ENCODE assay signal across 9 cellular contexts in genomic region chr3:68893600-68894239, GRCh38. TPM values are rescaled to one million over a fixed set of nuclear protein-coding genes. Genes with fewer than 3 reads are reported as not detected.
DNase-seq lines count a peak whose midpoint lies in the region; ATAC-seq and TF ChIP-seq lines count a peak whose summit lies in the region.
"Had no signal": no experiment of that assay in that cellular context is flagged by ENCODE, and none has a peak within 500 bp of the region (broad histone marks: within the 10 kb centered on the region; RNA-seq: fewer than 3 reads in every experiment).

No MANE protein-coding gene starts in this region.

- TF ChIP-seq POLR2A in upper lobe of left lung (IDR thresholded peaks at IDR 0.05): no peak

- H3K9me3 Mint-ChIP-seq in CD14-positive monocyte: no peaks in the 10 kb centered on the region
- H3K9me3 Mint-ChIP-seq in activated naive CD4-positive, alpha-beta T cell treated with anti-CD3 and anti-CD28 coated beads for 36 hours: no peaks in the 10 kb centered on the region
- H3K9me3 Mint-ChIP-seq: IgD-negative memory B cell had no signal

- intact Hi-C loops in CD14-positive monocyte (cut with micrococcal nuclease): no loop called here
- intact Hi-C loops in activated naive CD4-positive, alpha-beta T cell treated with anti-CD3 and anti-CD28 coated beads for 36 hours (cut with micrococcal nuclease): loop anchor here (5.0 kb wide), 2 partner anchors 79 to 1781 kb away; no protein-coding TSS in a partner anchor

- no peaks in the 10 kb centered on the region for H3K36me3 ChIP-seq in HEK293 (ENCODE audit: control insufficient read depth in 2 of 2, insufficient read depth in 1 of 2, low read length in 2 of 2)
- H3K36me3 ChIP-seq in SK-N-SH (replicated peaks in 1 of 2; ENCODE audit: control insufficient read depth in 1 of 2, insufficient read depth in 2 of 2, low read length in 1 of 2): no peaks in the 10 kb centered on the region
- no peaks in the 10 kb centered on the region for H3K36me3 ChIP-seq in upper lobe of left lung

- CTCF ChIA-PET in HEK293 (lab: Yijun Ruan, JAX) (interaction anchor here (0.6 to 1.5 kb wide), 16 partner anchors 14 to 1926 kb away, joined by 3 to 8 read pairs (median 5); no protein-coding TSS in a partner anchor), SK-N-SH (lab: Yijun Ruan, JAX) (interaction anchor here (0.7 to 3.4 kb wide), 29 partner anchors 8 to 1964 kb away, joined by 3 to 18 read pairs (median 5); partner anchors contain the start of gene TAFA4)
- CTCF ChIA-PET in activated naive CD4-positive, alpha-beta T cell treated with anti-CD3 and anti-CD28 coated beads for 36 hours (lab: Charles Lee): interaction anchor here (0.7 to 3.9 kb wide), 11 partner anchors 8 to 1960 kb away, joined by 3 to 19 read pairs (median 4); no protein-coding TSS in a partner anchor

- peaks cover 0 to 5% (median 4%) of the 10 kb centered on the region in 3 donors for H3K27me3 Mint-ChIP-seq in CD14-positive monocyte (ENCODE audit: low read depth in 3 of 3)
- H3K27me3 Mint-ChIP-seq in activated naive CD4-positive, alpha-beta T cell treated with anti-CD3 and anti-CD28 coated beads for 36 hours (ENCODE audit: low read depth): peaks cover 6% of the 10 kb centered on the region

- no peaks in the 10 kb centered on the region for H3K4me1 Mint-ChIP-seq in CD14-positive monocyte
- H3K4me1 Mint-ChIP-seq in activated naive CD4-positive, alpha-beta T cell treated with anti-CD3 and anti-CD28 coated beads for 36 hours (ENCODE audit: low read depth): no peaks in the 10 kb centered on the region
- H3K4me1 Mint-ChIP-seq: IgD-negative memory B cell had no signal

- H4K20me1 ChIP-seq in SK-N-SH (ENCODE audit: insufficient read depth): no peaks in the 10 kb centered on the region

- no peak for DNase-seq in CD14-positive monocyte (ENCODE audit: low spot score)
- peak; percentile 10 for DNase-seq in SK-N-SH
- DNase-seq in globus pallidus (ENCODE audit: low spot score): peak; percentile 35
- DNase-seq in upper lobe of left lung: no peak
- DNase-seq in cerebellar nuclear complex (lab: John Stamatoyannopoulos, UW): no peak
- DNase-seq in activated naive CD4-positive, alpha-beta T cell treated with anti-CD3 and anti-CD28 coated beads for 36 hours: no peak
- no peak for DNase-seq in AG08396 (ENCODE audit: low spot score)

- no peaks in the 10 kb centered on the region for H3K9me2 ChIP-seq in SK-N-SH

- no peak for ATAC-seq in upper lobe of left lung (ENCODE audit: low FRiP score in 2 of 2)

- no peak overlapping the region for H3K4me2 ChIP-seq in SK-N-SH

- H3K9me3 ChIP-seq in HEK293 (ENCODE audit: control insufficient read depth, insufficient read depth, low read depth, low read length) (no peaks in the 10 kb centered on the region), SK-N-SH (no peaks in the 10 kb centered on the region), upper lobe of left lung (no peaks in the 10 kb centered on the region)

- WGBS in SK-N-SH (ENCODE audit: low lambda C conversion rate): 23% methylated on average over 3 of the region's 3 CpGs
- WGBS in upper lobe of left lung, 2 donors: 48 to 49% methylated on average over 3 of the region's 3 CpGs

- H3F3A ChIP-seq in SK-N-SH (replicated peaks; ENCODE audit: insufficient read depth): no peaks in the 10 kb centered on the region

- H3K79me2 ChIP-seq in SK-N-SH (ENCODE audit: insufficient read depth): no peaks in the 10 kb centered on the region

- no peak overlapping the region for H3K4me3 Mint-ChIP-seq in CD14-positive monocyte
- H3K4me3 Mint-ChIP-seq in activated naive CD4-positive, alpha-beta T cell treated with anti-CD3 and anti-CD28 coated beads for 36 hours: no peak overlapping the region
- H3K4me3 Mint-ChIP-seq: IgD-negative memory B cell had no signal

- H3K9ac ChIP-seq in SK-N-SH: no peak overlapping the region

- POLR2A ChIA-PET in HEK293 (lab: Yijun Ruan, JAX) (no interaction called here), SK-N-SH (lab: Yijun Ruan, JAX) (no interaction called here)

- no peaks in the 10 kb centered on the region for H3K27me3 ChIP-seq in SK-N-SH (ENCODE audit: insufficient read depth)
- H3K27me3 ChIP-seq in upper lobe of left lung: no peaks in the 10 kb centered on the region

- no peak overlapping the region for H3K27ac Mint-ChIP-seq in CD14-positive monocyte
- no peak overlapping the region for H3K27ac Mint-ChIP-seq in activated naive CD4-positive, alpha-beta T cell treated with anti-CD3 and anti-CD28 coated beads for 36 hours
- H3K27ac Mint-ChIP-seq: IgD-negative memory B cell had no signal

- H3K27ac ChIP-seq in HEK293 (ENCODE audit: extremely low read depth, low read depth, low read length): no peak overlapping the region
- H3K27ac ChIP-seq in SK-N-SH (ENCODE audit: low read depth in 2 of 2, low read length in 1 of 2): no peak overlapping the region
- no peak overlapping the region for H3K27ac ChIP-seq in upper lobe of left lung

- no peaks in the 10 kb centered on the region for H3K36me3 Mint-ChIP-seq in CD14-positive monocyte
- no peaks in the 10 kb centered on the region for H3K36me3 Mint-ChIP-seq in activated naive CD4-positive, alpha-beta T cell treated with anti-CD3 and anti-CD28 coated beads for 36 hours (ENCODE audit: low read depth)
- H3K36me3 Mint-ChIP-seq: IgD-negative memory B cell had no signal

- TF ChIP-seq RAD21 in SK-N-SH (IDR thresholded peaks at IDR 0.05; ENCODE audit: low read length): peak; percentile 68

- H3K4me1 ChIP-seq in HEK293 (ENCODE audit: control insufficient read depth, insufficient read depth, low read length) (no peaks in the 10 kb centered on the region), SK-N-SH (ENCODE audit: control insufficient read depth in 1 of 2, insufficient read depth in 2 of 2, low read depth in 1 of 2, low read length in 1 of 2) (no peaks in the 10 kb centered on the region; a peak in 2 of 4 replicates), upper lobe of left lung (no peaks in the 10 kb centered on the region)

- no peak overlapping the region for H2AFZ ChIP-seq in SK-N-SH (ENCODE audit: low read depth)

- no peak for TF ChIP-seq EP300 in SK-N-SH (IDR thresholded peaks at IDR 0.05; ENCODE audit: borderline replicate concordance in 1 of 2, low read depth in 1 of 2, low read length in 1 of 2)
- TF ChIP-seq EP300 in upper lobe of left lung (IDR thresholded peaks at IDR 0.05): no peak

- no peak overlapping the region for H3K4me3 ChIP-seq in HEK293 (ENCODE audit: low read depth, low read length)
- no peak overlapping the region for H3K4me3 ChIP-seq in SK-N-SH (ENCODE audit: low read depth in 2 of 2, low read length in 1 of 2)
- H3K4me3 ChIP-seq in upper lobe of left lung: no peak overlapping the region

- TF ChIP-seq CTCF in CD14-positive monocyte (IDR thresholded peaks at IDR 0.05) (peak; percentile 71), HEK293 (tag by site-specific recombination; IDR thresholded peaks at IDR 0.05) (no peak), SK-N-SH (IDR thresholded peaks at IDR 0.05) (peak; percentile 60), upper lobe of left lung (IDR thresholded peaks at IDR 0.05) (peak in 5 of 6 experiments; percentile 15 to 43 (median 33))

TF ChIP-seq in HEK293, 187 proteins besides CTCF, POLR2A, EP300 and RAD21:
- TF ChIP-seq ATF2 (tag by site-specific recombination; IDR thresholded peaks at IDR 0.05; ENCODE audit: low read depth) (no peak), ZNF654 (tag by site-specific recombination; IDR thresholded peaks at IDR 0.05; ENCODE audit: low read depth) (peak; percentile 60)

TF ChIP-seq in SK-N-SH, 30 proteins besides CTCF, POLR2A, EP300 and RAD21:
- TF ChIP-seq SMC3 (IDR thresholded peaks at IDR 0.05; ENCODE audit: low read depth, low read length): peak; percentile 29; the same call in 1 of the 2 replicates
- TF ChIP-seq GATA2 (CRISPR knock-in tag; IDR thresholded peaks at IDR 0.05): no peak

RNA-seq across cellular contexts. Expression of gene TAFA4, which starts 38.6 kb away (rescaled TPM):
- polyA plus RNA-seq in CD14-positive monocyte (not detected), SK-N-SH (2012; rRNA removed) (not detected in 2 replicates)
- not detected in 2 replicates for polyA plus RNA-seq in SK-N-SH (2012; cell fraction: cytosol; rRNA removed)
- polyA plus RNA-seq in SK-N-SH (2012; cell fraction: nucleus; rRNA removed): not detected in 2 replicates
- total RNA-seq in upper lobe of left lung: under 1 TPM in 3 of 6 donors, not detected in 3; 0.26 to 0.89 (median 0.55) TPM
- not detected for total RNA-seq in activated naive CD4-positive, alpha-beta T cell treated with anti-CD3 and anti-CD28 coated beads for 36 hours
- polyA plus RNA-seq: IgD-negative memory B cell had no signal

Comparison
In these comparisons a context has a peak if more than half of its experiments do, and no peak if none do; other contexts are left out.
1. DNase-seq: peak in SK-N-SH (single experiment) and globus pallidus (single experiment); none in CD14-positive monocyte (single experiment), upper lobe of left lung (0 of 2), cerebellar nuclear complex (0 of 2), activated naive CD4-positive, alpha-beta T cell treated with anti-CD3 and anti-CD28 coated beads for 36 hours (single experiment) and AG08396 (single experiment).